Comparison of ENCODE assay signal across 28 cellular contexts in genomic region chr7:153047569-153047968, GRCh38.
"Had no signal": no experiment of that assay in that cellular context is flagged by ENCODE, and none has a peak within 500 bp of the region (broad histone marks: within the 10 kb centered on the region; RNA-seq: fewer than 3 reads in every experiment).

No MANE protein-coding gene starts in this region.

- H3K27ac ChIP-seq: stomach, suprapubic skin, testis, thoracic aorta, thyroid gland, tibial artery, tibial nerve, transverse colon, upper lobe of left lung, upper lobe of right lung, uterus, vagina had no signal

- H3K4me3 ChIP-seq: stomach, suprapubic skin, testis, thoracic aorta, thyroid gland, tibial artery, tibial nerve, transverse colon, upper lobe of left lung, upper lobe of right lung, uterus, vagina had no signal

- H3K36me3 ChIP-seq: stomach, suprapubic skin, thoracic aorta, thyroid gland, tibial artery, tibial nerve, transverse colon, upper lobe of left lung, upper lobe of right lung, uterus, vagina had no signal

- H3K4me1 ChIP-seq: stomach, suprapubic skin, testis, thyroid gland, tibial artery, tibial nerve, transverse colon, upper lobe of left lung, upper lobe of right lung, uterus, vagina had no signal

- H3K9me3 Mint-ChIP-seq: stimulated activated memory B cell treated with anti-CD40 and anti-IgM and Interleukin-4, amounts not matched to agents 10 μg/mL and 1 μg/mL and 100 μg/mL, for 72 hours; stimulated activated naive CD8-positive, alpha-beta T cell treated with anti-CD3 and anti-CD28 coated beads, Interleukin-15, amount 100 ng/mL, for 72 hours; stimulated activated naive CD8-positive, alpha-beta T cell treated with anti-CD3 and anti-CD28 coated beads, Interleukin-15, Interleukin-2, amounts not matched to agents 100 ng/mL and 50 ng/mL, for 24 hours; type B pancreatic cell had no signal

- H3K27me3 ChIP-seq: stomach, suprapubic skin, testis, thyroid gland, tibial artery, tibial nerve, transverse colon, upper lobe of left lung, upper lobe of right lung, uterus, vagina had no signal

- H3K27me3 Mint-ChIP-seq: stimulated activated memory B cell treated with anti-CD40 and anti-IgM and Interleukin-4, amounts not matched to agents 10 μg/mL and 1 μg/mL and 100 μg/mL, for 72 hours; stimulated activated naive B cell treated with anti-CD40 and anti-IgM and Interleukin-4, amounts not matched to agents 10 μg/mL and 1 μg/mL and 100 μg/mL, for 72 hours; stimulated activated naive CD8-positive, alpha-beta T cell treated with anti-CD3 and anti-CD28 coated beads, Interleukin-15, amount 100 ng/mL, for 72 hours; stimulated activated naive CD8-positive, alpha-beta T cell treated with anti-CD3 and anti-CD28 coated beads, Interleukin-15, Interleukin-2, amounts not matched to agents 100 ng/mL and 50 ng/mL, for 24 hours had no signal

- ATAC-seq: stimulated activated effector memory CD8-positive, alpha-beta T cell treated with anti-CD3 and anti-CD28 coated beads, Interleukin-12 subunit alpha, Interleukin-12 subunit beta, amount 100 ng/mL, for 72 hours; stimulated activated memory B cell treated with anti-CD40 and anti-IgM and Interleukin-4, amounts not matched to agents 10 μg/mL and 1 μg/mL and 100 μg/mL, for 72 hours; stimulated activated naive B cell treated with anti-CD40 and anti-IgM and Interleukin-4, amounts not matched to agents 10 μg/mL and 1 μg/mL and 100 μg/mL, for 72 hours; stimulated activated naive CD8-positive, alpha-beta T cell treated with anti-CD3 and anti-CD28 coated beads, Interleukin-15, amount 100 ng/mL, for 72 hours; stimulated activated naive CD8-positive, alpha-beta T cell treated with anti-CD3 and anti-CD28 coated beads, Interleukin-15, Interleukin-2, amounts not matched to agents 100 U/mL and 50 U/mL, for 24 hours; upper lobe of right lung had no signal

- H3K9me3 ChIP-seq: suprapubic skin, testis, thoracic aorta, thyroid gland, tibial artery, transverse colon, upper lobe of left lung, upper lobe of right lung, uterus, vagina had no signal

- H3K27ac Mint-ChIP-seq: stimulated activated effector memory CD8-positive, alpha-beta T cell treated with anti-CD3 and anti-CD28 coated beads, Interleukin-12 subunit alpha, Interleukin-12 subunit beta, amount 100 ng/mL, for 72 hours; stimulated activated memory B cell treated with anti-CD40 and anti-IgM and Interleukin-4, amounts not matched to agents 10 μg/mL and 1 μg/mL and 100 μg/mL, for 72 hours; stimulated activated naive B cell treated with anti-CD40 and anti-IgM and Interleukin-4, amounts not matched to agents 10 μg/mL and 1 μg/mL and 100 μg/mL, for 72 hours; stimulated activated naive CD8-positive, alpha-beta T cell treated with anti-CD3 and anti-CD28 coated beads, Interleukin-15, amount 100 ng/mL, for 72 hours; stimulated activated naive CD8-positive, alpha-beta T cell treated with anti-CD3 and anti-CD28 coated beads, Interleukin-15, Interleukin-2, amounts not matched to agents 100 ng/mL and 50 ng/mL, for 24 hours; type B pancreatic cell had no signal

- DNase-seq: stimulated activated CD4-positive, alpha-beta T cell treated with anti-CD3 and anti-CD28 coated beads, Interleukin-2, amount 100 ng/mL, for 48 hours; stimulated activated CD4-positive, alpha-beta T cell treated with anti-CD3 and anti-CD28 coated beads, Interleukin-4, amount 100 ng/mL, for 1 hour; stimulated activated CD4-positive, alpha-beta T cell treated with anti-CD3 and anti-CD28 coated beads, Interleukin-4, amount 100 ng/mL, for 24 hours; stimulated activated CD4-positive, alpha-beta T cell treated with anti-CD3 and anti-CD28 coated beads, Interleukin-4, amount 100 ng/mL, for 4 hours; stimulated activated CD8-positive, alpha-beta memory T cell treated with anti-CD3 and anti-CD28 coated beads, Interleukin-4, amount 100 ng/mL, for 48 hours; stimulated activated naive B cell treated with anti-CD40 and anti-IgM and Interleukin-4, amounts not matched to agents 10 μg/mL and 1 μg/mL and 100 μg/mL, for 72 hours; stimulated activated naive CD4-positive, alpha-beta T cell; stimulated activated naive CD4-positive, alpha-beta T cell treated with Interleukin-2 at 50 U/mL for 16 hours; stimulated activated naive CD8-positive, alpha-beta T cell treated with anti-CD3 and anti-CD28 coated beads, Interleukin-15, amount 100 ng/mL, for 72 hours; stimulated activated naive CD8-positive, alpha-beta T cell treated with anti-CD3 and anti-CD28 coated beads, Interleukin-15, Interleukin-2, amounts not matched to agents 100 U/mL and 50 U/mL, for 24 hours; stomach; substantia nigra; testis; thyroid gland; tibial artery; transverse colon; trophoblast cell; upper lobe of right lung; uterus had no signal

- H3K4me1 Mint-ChIP-seq: stimulated activated effector memory CD8-positive, alpha-beta T cell treated with anti-CD3 and anti-CD28 coated beads, Interleukin-12 subunit alpha, Interleukin-12 subunit beta, amount 100 ng/mL, for 72 hours; stimulated activated memory B cell treated with anti-CD40 and anti-IgM and Interleukin-4, amounts not matched to agents 10 μg/mL and 1 μg/mL and 100 μg/mL, for 72 hours; stimulated activated naive B cell treated with anti-CD40 and anti-IgM and Interleukin-4, amounts not matched to agents 10 μg/mL and 1 μg/mL and 100 μg/mL, for 72 hours; stimulated activated naive CD8-positive, alpha-beta T cell treated with anti-CD3 and anti-CD28 coated beads, Interleukin-15, amount 100 ng/mL, for 72 hours had no signal

- H3K36me3 Mint-ChIP-seq: stimulated activated effector memory CD8-positive, alpha-beta T cell treated with anti-CD3 and anti-CD28 coated beads, Interleukin-12 subunit alpha, Interleukin-12 subunit beta, amount 100 ng/mL, for 72 hours; stimulated activated memory B cell treated with anti-CD40 and anti-IgM and Interleukin-4, amounts not matched to agents 10 μg/mL and 1 μg/mL and 100 μg/mL, for 72 hours; stimulated activated naive B cell treated with anti-CD40 and anti-IgM and Interleukin-4, amounts not matched to agents 10 μg/mL and 1 μg/mL and 100 μg/mL, for 72 hours; type B pancreatic cell had no signal

- H3K4me3 Mint-ChIP-seq: stimulated activated effector memory CD8-positive, alpha-beta T cell treated with anti-CD3 and anti-CD28 coated beads, Interleukin-12 subunit alpha, Interleukin-12 subunit beta, amount 100 ng/mL, for 72 hours; stimulated activated memory B cell treated with anti-CD40 and anti-IgM and Interleukin-4, amounts not matched to agents 10 μg/mL and 1 μg/mL and 100 μg/mL, for 72 hours; stimulated activated naive B cell treated with anti-CD40 and anti-IgM and Interleukin-4, amounts not matched to agents 10 μg/mL and 1 μg/mL and 100 μg/mL, for 72 hours; stimulated activated naive CD8-positive, alpha-beta T cell treated with anti-CD3 and anti-CD28 coated beads, Interleukin-15, amount 100 ng/mL, for 72 hours; stimulated activated naive CD8-positive, alpha-beta T cell treated with anti-CD3 and anti-CD28 coated beads, Interleukin-15, Interleukin-2, amounts not matched to agents 100 ng/mL and 50 ng/mL, for 24 hours; type B pancreatic cell had no signal
